In genomic region chr20:63536241-63536977, GRCh38 we compare ENCODE assay signal across 1 cellular context.
TF ChIP-seq lines count a peak whose summit lies in the region.

No MANE protein-coding gene starts in this region.

TF ChIP-seq in HEK293, 187 proteins besides CTCF, POLR2A, EP300 and RAD21 (continued from another document):
- TF ChIP-seq PRDM2 (tag by site-specific recombination; IDR thresholded peaks at IDR 0.05; ENCODE audit: borderline replicate concordance) (no peak), ZNF223 (tag by site-specific recombination; IDR thresholded peaks at IDR 0.05) (no peak), ZEB2 (tag by site-specific recombination; IDR thresholded peaks at IDR 0.05) (0 out of 2 replicates have a peak, but pooled peaks have one; percentile 26)
TF ChIP-seq in HEK293: peak in this region for 11.
